2 cellular contexts compared by ENCODE assay signal in genomic region chr7:112381311-112382091, GRCh38.
TF ChIP-seq lines count a peak whose summit lies in the region.

No MANE protein-coding gene starts in this region.

TF ChIP-seq in SK-N-SH, 30 proteins besides CTCF, POLR2A, EP300 and RAD21 (continued from another document):
- no peak for TF ChIP-seq REST (IDR thresholded peaks at IDR 0.05; ENCODE audit: low read depth, low read length)
- peak; percentile 83 for TF ChIP-seq TCF12 (IDR thresholded peaks at IDR 0.05)
- no peak for TF ChIP-seq USF1 (IDR thresholded peaks at IDR 0.05; ENCODE audit: borderline replicate concordance, low read depth)

TF ChIP-seq in HepG2, 621 proteins besides CTCF, POLR2A, EP300 and RAD21 (continued from another document):
- no peak for TF ChIP-seq PHB2 (IDR thresholded peaks at IDR 0.05; ENCODE audit: partially characterized antibody)
- no peak for TF ChIP-seq ZNF670 (CRISPR knock-in tag; IDR thresholded peaks at IDR 0.05; ENCODE audit: borderline replicate concordance)
- no peak for TF ChIP-seq AHR (CRISPR knock-in tag; IDR thresholded peaks at IDR 0.05)
- TF ChIP-seq RCOR2 (CRISPR knock-in tag; IDR thresholded peaks at IDR 0.05): no peak
